Comparison of ENCODE assay signal across 13 cellular contexts in genomic region chr13:51733656-51734334, GRCh38.
DNase-seq lines count a peak whose midpoint lies in the region; ATAC-seq, FAIRE-seq and TF ChIP-seq lines count a peak whose summit lies in the region.
"Had no signal": no experiment of that assay in that cellular context is flagged by ENCODE, and none has a peak within 500 bp of the region (broad histone marks: within the 10 kb centered on the region; RNA-seq: fewer than 3 reads in every experiment).

No MANE protein-coding gene starts in this region.

- DNase-seq in BE2C, result no peak
- peak; percentile 1 for DNase-seq in HPDE6-E6E7 (ENCODE audit: extremely low spot score)
- DNase-seq in astrocyte (ENCODE audit: low read depth), result no peak
- DNase-seq in left lobe of liver (ENCODE audit: low spot score), result no peak
- no peak for DNase-seq in RCC 7860 (ENCODE audit: low spot score)
- no peak for DNase-seq in activated CD8-positive, alpha-beta memory T cell treated with anti-CD3 and anti-CD28 coated beads, Interleukin-2, amount 50 U/mL, for 4 hours
- no peak for DNase-seq in germinal center (ENCODE audit: low spot score)
- no peak for DNase-seq in osteoblast (ENCODE audit: insufficient read length, low spot score, missing footprints)
- DNase-seq: DMS79, kidney, NCI-H1436, T-helper 9 cell had no signal

- peaks cover 5% of the 10 kb centered on the region for H3K4me1 ChIP-seq in BE2C
- peaks cover 47% of the 10 kb centered on the region for H3K4me1 ChIP-seq in astrocyte (ENCODE audit: insufficient read depth, low read length)
- H3K4me1 ChIP-seq in osteoblast (ENCODE audit: insufficient read depth, low read length), result peaks cover 41% of the 10 kb centered on the region

- peaks cover 41% of the 10 kb centered on the region for H3K4me1 Mint-ChIP-seq in astrocyte (ENCODE audit: low read depth, unreplicated experiment)

- H3K27ac ChIP-seq in astrocyte (ENCODE audit: low read depth, low read length), result peak overlapping the region; percentile 15
- H3K27ac ChIP-seq in osteoblast (ENCODE audit: low read depth, low read length), result no peak overlapping the region

- H4K20me1 ChIP-seq in astrocyte (ENCODE audit: insufficient read depth, low read length) (no peaks in the 10 kb centered on the region), osteoblast (ENCODE audit: insufficient read depth, low read length) (peaks cover 4% of the 10 kb centered on the region)

- peaks cover 5% of the 10 kb centered on the region for H3K36me3 Mint-ChIP-seq in astrocyte (ENCODE audit: low read depth, unreplicated experiment)

- H3K4me2 ChIP-seq in astrocyte (ENCODE audit: low read length) (no peak overlapping the region), osteoblast (ENCODE audit: insufficient read depth, low read length) (no peak overlapping the region)

- no peak overlapping the region for H3K9ac ChIP-seq in astrocyte (ENCODE audit: low read length)

- H3K9me3 ChIP-seq in BE2C (no peaks in the 10 kb centered on the region), astrocyte (ENCODE audit: insufficient read depth, low read depth, low read length) (no peaks in the 10 kb centered on the region), osteoblast (ENCODE audit: low read depth, low read length) (no peaks in the 10 kb centered on the region)

- H3K79me2 ChIP-seq in astrocyte (ENCODE audit: insufficient read depth, low read length) (peaks cover 2% of the 10 kb centered on the region), osteoblast (ENCODE audit: insufficient read depth, low read length) (peaks cover 33% of the 10 kb centered on the region)

- ATAC-seq in left lobe of liver, result peak; percentile 68
- ATAC-seq: activated T-helper 17 cell treated with anti-CD3 and anti-CD28 coated beads, Interleukin-2, amount 50 U/mL, for 72 hours had no signal

- no peak overlapping the region for H2AFZ ChIP-seq in astrocyte (ENCODE audit: low read depth, low read length)
- no peak overlapping the region for H2AFZ ChIP-seq in osteoblast (ENCODE audit: low read length)

- H3K27me3 Mint-ChIP-seq in astrocyte (ENCODE audit: low read depth, unreplicated experiment), result no peaks in the 10 kb centered on the region
- H3K27me3 Mint-ChIP-seq: activated T-helper 17 cell treated with anti-CD3 and anti-CD28 coated beads, Interleukin-2, amount 50 U/mL, for 72 hours had no signal

- no peak overlapping the region for H3K4me3 Mint-ChIP-seq in astrocyte (ENCODE audit: unreplicated experiment)
- H3K4me3 Mint-ChIP-seq: activated T-helper 17 cell treated with anti-CD3 and anti-CD28 coated beads, Interleukin-2, amount 50 U/mL, for 72 hours had no signal

- no peak for FAIRE-seq in astrocyte (lab: Jason Lieb, UNC)
- FAIRE-seq in RCC 7860 (lab: Jason Lieb, UNC), result no peak

- H3K4me3 ChIP-seq in BE2C (ENCODE audit: low read depth, low read length), result no peak overlapping the region
- no peak overlapping the region for H3K4me3 ChIP-seq in astrocyte (ENCODE audit: insufficient read depth, low read depth, low read length)
- H3K4me3 ChIP-seq in osteoblast (ENCODE audit: insufficient read depth, low read length), result no peak overlapping the region

- peak; percentile 30; the same call in 1 of the 2 replicates for TF ChIP-seq CTCF in BE2C (IDR thresholded peaks at IDR 0.05; ENCODE audit: low read depth, low read length)
- TF ChIP-seq CTCF in astrocyte (IDR thresholded peaks at IDR 0.05; ENCODE audit: insufficient read depth, low read depth, low read length), result no peak
- no peak for TF ChIP-seq CTCF in osteoblast (IDR thresholded peaks at IDR 0.05; ENCODE audit: extremely low read depth, low read depth, low read length)

- no peaks in the 10 kb centered on the region for H3K36me3 ChIP-seq in BE2C
- no peaks in the 10 kb centered on the region for H3K36me3 ChIP-seq in astrocyte (ENCODE audit: insufficient read depth, low read length)
- H3K36me3 ChIP-seq in osteoblast (ENCODE audit: insufficient read depth, low read length), result peaks cover 2% of the 10 kb centered on the region

- H3K27me3 ChIP-seq in BE2C (no peaks in the 10 kb centered on the region), astrocyte (ENCODE audit: insufficient read depth, low read length) (no peaks in the 10 kb centered on the region), osteoblast (ENCODE audit: insufficient read depth, low read length) (no peaks in the 10 kb centered on the region)

- H3K9me3 Mint-ChIP-seq in astrocyte (ENCODE audit: unreplicated experiment), result no peaks in the 10 kb centered on the region
- H3K9me3 Mint-ChIP-seq: activated T-helper 17 cell treated with anti-CD3 and anti-CD28 coated beads, Interleukin-2, amount 50 U/mL, for 72 hours had no signal

- peak overlapping the region; percentile 73 for H3K27ac Mint-ChIP-seq in astrocyte (ENCODE audit: unreplicated experiment)
- H3K27ac Mint-ChIP-seq: activated T-helper 17 cell treated with anti-CD3 and anti-CD28 coated beads, Interleukin-2, amount 50 U/mL, for 72 hours had no signal
